20 cellular contexts compared by ENCODE assay signal in the genomic region with DNA sequence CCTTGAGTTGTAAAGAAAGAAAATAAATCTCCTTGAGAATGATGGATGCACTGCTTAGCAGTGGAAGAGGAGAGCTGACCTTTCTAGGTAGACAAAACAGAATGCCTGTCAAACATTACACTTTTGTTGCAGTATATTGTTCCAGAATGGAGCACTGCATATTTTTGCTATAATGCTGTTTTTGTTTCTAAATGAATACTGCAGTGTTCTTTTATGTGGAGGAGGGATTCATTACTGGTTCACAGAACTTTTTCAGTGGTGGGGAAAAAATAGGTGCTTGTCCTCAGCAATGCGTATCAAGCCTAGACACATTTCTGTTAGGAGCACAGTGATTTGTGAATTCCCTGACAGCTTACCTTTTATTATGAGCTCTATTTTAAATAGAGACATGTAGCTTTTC.
"Had no signal": no experiment of that assay in that cellular context is flagged by ENCODE, and none has a peak within 500 bp of the region (broad histone marks: within the 10 kb centered on the region; RNA-seq: fewer than 3 reads in every experiment).

No MANE protein-coding gene starts in this region.

- H3K27ac ChIP-seq: brain microvascular endothelial cell, esophagus muscularis mucosa, foreskin keratinocyte, left ventricle myocardium inferior, ovary, psoas muscle, uterus, VCaP had no signal

- H3K4me3 ChIP-seq: esophagus muscularis mucosa, left ventricle myocardium inferior, lung, ovary, psoas muscle, uterus had no signal

- ATAC-seq: foreskin keratinocyte, psoas muscle had no signal

- DNase-seq: activated CD4-positive, alpha-beta T cell treated with anti-CD3 and anti-CD28 coated beads for 4 hours; activated CD4-positive, alpha-beta T cell treated with anti-CD3 and anti-CD28 coated beads, Interleukin-2, amount 50 U/mL, for 4 hours; activated effector memory CD4-positive, alpha-beta T cell treated with Interleukin-2 at 50 U/mL for 16 hours; activated naive CD4-positive, alpha-beta T cell treated with Interleukin-2 at 50 U/mL for 16 hours; brain microvascular endothelial cell; endodermal cell; foreskin keratinocyte; glutamatergic neuron; left ventricle myocardium inferior; ovary; psoas muscle; stimulated activated CD4-positive, alpha-beta T cell treated with anti-CD3 and anti-CD28 coated beads, Interleukin-15, amount 100 ng/mL, for 24 hours; stimulated activated CD4-positive, alpha-beta T cell treated with anti-CD3 and anti-CD28 coated beads, Interleukin-2, amount 100 ng/mL, for 24 hours; stimulated activated naive CD4-positive, alpha-beta T cell; SW 1271; T-helper 9 cell; uterus had no signal

- H3K27me3 ChIP-seq: brain microvascular endothelial cell, ovary, uterus had no signal
